ENCODE assay signal across 12 cellular contexts in genomic region chr14:81178063-81178462, GRCh38. TPM values are rescaled to one million over a fixed set of nuclear protein-coding genes. Genes with fewer than 3 reads are reported as not detected.
DNase-seq lines count a peak whose midpoint lies in the region; ATAC-seq, FAIRE-seq and TF ChIP-seq lines count a peak whose summit lies in the region.
"Had no signal": no experiment of that assay in that cellular context is flagged by ENCODE, and none has a peak within 500 bp of the region (broad histone marks: within the 10 kb centered on the region; RNA-seq: fewer than 3 reads in every experiment).

No MANE protein-coding gene starts in this region.

- ATAC-seq in GM19035 (IDR thresholded peaks at IDR 0.05; ENCODE audit: unreplicated experiment) (peak; percentile 55), HG02885 (IDR thresholded peaks at IDR 0.05; ENCODE audit: poor library complexity, unreplicated experiment) (peak; percentile 63), PC-3 (peak; percentile 99)
- ATAC-seq: GM23338 had no signal

- no peaks in the 10 kb centered on the region for H3F3A ChIP-seq in PC-3 (ENCODE audit: low read length, unreplicated experiment)

- no peak overlapping the region for H3K27ac ChIP-seq in PC-3 (ENCODE audit: low read length)
- peak overlapping the region; percentile 31 to 64 for H3K27ac ChIP-seq in small intestine (ENCODE audit: low read depth in 1 of 2, low read length in 1 of 2)

- H4K20me1 ChIP-seq in PC-3 (ENCODE audit: low read length), result no peaks in the 10 kb centered on the region

- FAIRE-seq in small intestine (lab: Jason Lieb, UNC) (no peak), D721Med (lab: Jason Lieb, UNC) (no peak)

- in situ Hi-C loops in KBM-7 (cut with MboI; ENCODE audit: low pct_unique_long_range_greater_than_20kb, low sequenced_read_pairs), result no loop called here

- no peaks in the 10 kb centered on the region for H3K9me3 ChIP-seq in PC-3 (ENCODE audit: low read length)
- no peaks in the 10 kb centered on the region for H3K9me3 ChIP-seq in small intestine (ENCODE audit: control insufficient read depth, low read depth)
- H3K9me3 ChIP-seq: ovary had no signal

- POLR2A ChIA-PET in PC-3 (lab: Charles Lee; ENCODE audit: unreplicated experiment), result interaction anchor here (0.6 to 0.7 kb wide), 3 partner anchors 8 to 356 kb away, joined by 3 to 6 read pairs (median 4); no protein-coding TSS in a partner anchor

- H3K4me1 ChIP-seq in PC-3 (ENCODE audit: insufficient read depth, low read length) (peaks cover 12% of the 10 kb centered on the region; the same call in 1 of the 2 replicates), small intestine (ENCODE audit: control insufficient read depth in 2 of 2, insufficient read depth in 1 of 2, low read depth in 1 of 2, low read length in 1 of 2) (no peaks in the 10 kb centered on the region)

- BruUV-seq in PC-3 (replicated peaks; lab: Mats Ljungman, UMichigan), result no TSS peak

- intact Hi-C loops in PC-3 (cut with micrococcal nuclease), result loop anchor here (2.0 kb wide), 2 partner anchors 25 to 41 kb away; no protein-coding TSS in a partner anchor

- H3K9ac ChIP-seq in PC-3 (ENCODE audit: low read length), result no peak overlapping the region

- no peak overlapping the region for H2AFZ ChIP-seq in PC-3 (ENCODE audit: low read length)
- H2AFZ ChIP-seq: GM23338 had no signal

- H3K9me2 ChIP-seq in PC-3 (replicated peaks; ENCODE audit: low read length), result no peaks in the 10 kb centered on the region

- H3K27me3 ChIP-seq in PC-3 (ENCODE audit: low read length) (no peaks in the 10 kb centered on the region), small intestine (ENCODE audit: control insufficient read depth in 2 of 2, insufficient read depth in 2 of 2, low read length in 2 of 2) (no peaks in the 10 kb centered on the region)
- H3K27me3 ChIP-seq: ovary had no signal

- H3K36me3 ChIP-seq in PC-3 (ENCODE audit: low read depth, low read length), result no peaks in the 10 kb centered on the region; the same call in 1 of the 2 replicates
- peaks cover 0 to 4% of the 10 kb centered on the region in 2 donors for H3K36me3 ChIP-seq in small intestine (ENCODE audit: control insufficient read depth in 2 of 2, insufficient read depth in 2 of 2, low read length in 2 of 2)
- H3K36me3 ChIP-seq: ovary had no signal

- TF ChIP-seq CTCF in PC-3 (conservative IDR thresholded peaks at IDR 0.05; ENCODE audit: low read depth, low read length), result no peak
- TF ChIP-seq CTCF in D721Med (IDR thresholded peaks at IDR 0.05; ENCODE audit: insufficient read depth, missing control alignments), result no peak

- CTCF ChIA-PET in PC-3 (lab: Charles Lee), result interaction anchor here (0.8 kb wide), 1 partner anchor 181 kb away, joined by 3 read pairs; no protein-coding TSS in a partner anchor

- peak; percentile 56 for DNase-seq in PC-3
- peak; percentile 34 for DNase-seq in small intestine
- no peak for DNase-seq in KBM-7
- DNase-seq in NCI-H446 (lab: John Stamatoyannopoulos, UW), result no peak
- DNase-seq in D721Med (ENCODE audit: insufficient read length, low spot score), result no peak
- DNase-seq in HT-29 (ENCODE audit: low spot score), result no peak
- DNase-seq: central memory CD4-positive, alpha-beta T cell; ovary; Right ventricle myocardium superior had no signal

- H3K4me3 ChIP-seq in PC-3 (ENCODE audit: low read length) (no peak overlapping the region), small intestine (ENCODE audit: low read depth in 1 of 2, low read length in 2 of 2) (no peak overlapping the region)
- H3K4me3 ChIP-seq: GM23338 had no signal

- H3K79me2 ChIP-seq in PC-3 (ENCODE audit: low read length), result no peaks in the 10 kb centered on the region

- 0 out of 2 replicates have a peak overlapping the region, but pooled peaks have one; percentile 5 for H3K4me2 ChIP-seq in PC-3 (ENCODE audit: low read length)
- H3K4me2 ChIP-seq: GM23338 had no signal

RNA-seq across cellular contexts. Expression of gene GTF2A1, which starts 42.7 kb away (rescaled TPM):
- total RNA-seq in PC-3 (2014; rRNA removed), result 20.7 and 24.4 TPM in 2 replicates
- 1 to 10 TPM; 4.9 to 8.7 (median 7.0) TPM for polyA plus RNA-seq in small intestine
- total RNA-seq in HT-29 (2014; rRNA removed; shearing (Covaris generic)), result 15.4 and 17.7 TPM in 2 replicates

Comparison
In these comparisons a context has a peak if more than half of its experiments do, and no peak if none do; other contexts are left out.
1. DNase-seq: peak in PC-3 (single experiment) and small intestine (single experiment); none in KBM-7 (single experiment), NCI-H446 (0 of 2), D721Med (single experiment) and HT-29 (single experiment).
2. Peak in every context shown above with its lines, with median percentiles within 50 percentile points of each other: ATAC-seq.